Comparison of ENCODE assay signal across 13 cellular contexts in genomic region chr6:26225848-26226590, GRCh38.
DNase-seq lines count a peak whose midpoint lies in the region; ATAC-seq and TF ChIP-seq lines count a peak whose summit lies in the region.
"Had no signal": no experiment of that assay in that cellular context is flagged by ENCODE, and none has a peak within 500 bp of the region (broad histone marks: within the 10 kb centered on the region; RNA-seq: fewer than 3 reads in every experiment).

No MANE protein-coding gene starts in this region.

- H3K27me3 Mint-ChIP-seq in activated CD4-positive, alpha-beta memory T cell treated with anti-CD3 and anti-CD28 coated beads, Interleukin-2, amount 10 ng/mL, durations not matched to agents 7 days and 5 days: no peaks in the 10 kb centered on the region
- no peaks in the 10 kb centered on the region for H3K27me3 Mint-ChIP-seq in activated CD4-positive, alpha-beta memory T cell treated with anti-CD3 and anti-CD28 coated beads for 36 hours
- H3K27me3 Mint-ChIP-seq: T-cell had no signal

- intact Hi-C loops in activated CD4-positive, alpha-beta memory T cell treated with anti-CD3 and anti-CD28 coated beads for 36 hours (cut with micrococcal nuclease): no loop called here
- intact Hi-C loops in psoas muscle (cut with DNase I): no loop called here

- TF ChIP-seq CTCF in RWPE2 (IDR thresholded peaks at IDR 0.05; ENCODE audit: poor library complexity, severe bottlenecking): no peak
- TF ChIP-seq CTCF in psoas muscle (IDR thresholded peaks at IDR 0.05): no peak

- peak overlapping the region; percentile 23 for H3K27ac Mint-ChIP-seq in activated CD4-positive, alpha-beta memory T cell treated with anti-CD3 and anti-CD28 coated beads, Interleukin-2, amount 10 ng/mL, durations not matched to agents 7 days and 5 days
- H3K27ac Mint-ChIP-seq in activated CD4-positive, alpha-beta memory T cell treated with anti-CD3 and anti-CD28 coated beads for 36 hours: no peak overlapping the region

- no peaks in the 10 kb centered on the region for H3K9me3 Mint-ChIP-seq in activated CD4-positive, alpha-beta memory T cell treated with anti-CD3 and anti-CD28 coated beads, Interleukin-2, amount 10 ng/mL, durations not matched to agents 7 days and 5 days
- H3K9me3 Mint-ChIP-seq in activated CD4-positive, alpha-beta memory T cell treated with anti-CD3 and anti-CD28 coated beads for 36 hours: no peaks in the 10 kb centered on the region
- H3K9me3 Mint-ChIP-seq: T-cell had no signal

- ATAC-seq in RWPE2 (ENCODE audit: low read depth): no peak
- ATAC-seq in psoas muscle: no peak
- ATAC-seq: T-cell had no signal

- H3K4me1 Mint-ChIP-seq in activated CD4-positive, alpha-beta memory T cell treated with anti-CD3 and anti-CD28 coated beads, Interleukin-2, amount 10 ng/mL, durations not matched to agents 7 days and 5 days: peaks cover 25% of the 10 kb centered on the region
- peaks cover 16% of the 10 kb centered on the region for H3K4me1 Mint-ChIP-seq in activated CD4-positive, alpha-beta memory T cell treated with anti-CD3 and anti-CD28 coated beads for 36 hours (ENCODE audit: low read depth)

- POLR2A ChIA-PET in activated CD4-positive, alpha-beta memory T cell treated with anti-CD3 and anti-CD28 coated beads, Interleukin-2, amount 10 ng/mL, durations not matched to agents 7 days and 5 days (lab: Charles Lee): interaction anchor here (0.7 to 15.2 kb wide), 14 partner anchors 9 to 194 kb away, joined by 3 to 833 read pairs (median 32); a partner anchor contains a TSS
- POLR2A ChIA-PET in activated CD4-positive, alpha-beta memory T cell treated with anti-CD3 and anti-CD28 coated beads for 36 hours (lab: Charles Lee): interaction anchor here (1.0 to 5.1 kb wide), 4 partner anchors 9 to 38 kb away, joined by 3 to 78 read pairs (median 20); a partner anchor contains a TSS

- peak overlapping the region; percentile 92 for H3K27ac ChIP-seq in RWPE2 (ENCODE audit: poor library complexity, severe bottlenecking)
- H3K27ac ChIP-seq in psoas muscle: no peak overlapping the region
- no peak overlapping the region for H3K27ac ChIP-seq in caudate nucleus (ENCODE audit: low read depth, low read length)

- H3K9me3 ChIP-seq in RWPE2 (ENCODE audit: severe bottlenecking) (no peaks in the 10 kb centered on the region), psoas muscle (no peaks in the 10 kb centered on the region)

- peaks cover 7% of the 10 kb centered on the region for H3K36me3 Mint-ChIP-seq in activated CD4-positive, alpha-beta memory T cell treated with anti-CD3 and anti-CD28 coated beads, Interleukin-2, amount 10 ng/mL, durations not matched to agents 7 days and 5 days (ENCODE audit: low read depth)
- no peaks in the 10 kb centered on the region for H3K36me3 Mint-ChIP-seq in activated CD4-positive, alpha-beta memory T cell treated with anti-CD3 and anti-CD28 coated beads for 36 hours
- H3K36me3 Mint-ChIP-seq: T-cell had no signal

- CTCF ChIA-PET in activated CD4-positive, alpha-beta memory T cell treated with anti-CD3 and anti-CD28 coated beads, Interleukin-2, amount 10 ng/mL, durations not matched to agents 7 days and 5 days (lab: Charles Lee): interaction anchor here (1.2 to 2.2 kb wide), 2 partner anchors 9 to 24 kb away, joined by 4 to 8 read pairs; a partner anchor contains a TSS
- CTCF ChIA-PET in activated CD4-positive, alpha-beta memory T cell treated with anti-CD3 and anti-CD28 coated beads for 36 hours (lab: Charles Lee): interaction anchor here (1.2 kb wide), 2 partner anchors 8 to 9 kb away, joined by 3 read pairs; a partner anchor contains a TSS

- no peak overlapping the region for H3K4me3 ChIP-seq in RWPE2 (ENCODE audit: severe bottlenecking)
- peak overlapping the region; percentile 66 for H3K4me3 ChIP-seq in psoas muscle

- H3K4me3 Mint-ChIP-seq in activated CD4-positive, alpha-beta memory T cell treated with anti-CD3 and anti-CD28 coated beads, Interleukin-2, amount 10 ng/mL, durations not matched to agents 7 days and 5 days: no peak overlapping the region
- no peak overlapping the region for H3K4me3 Mint-ChIP-seq in activated CD4-positive, alpha-beta memory T cell treated with anti-CD3 and anti-CD28 coated beads for 36 hours
- H3K4me3 Mint-ChIP-seq: T-cell had no signal

- no peaks in the 10 kb centered on the region for H3K27me3 ChIP-seq in RWPE2 (ENCODE audit: insufficient read depth, poor library complexity, severe bottlenecking)
- peaks cover 0 to 49% (median 7%) of the 10 kb centered on the region in 3 donors for H3K27me3 ChIP-seq in psoas muscle (ENCODE audit: insufficient read depth in 3 of 3, low read length in 2 of 3)

- H3K4me1 ChIP-seq in RWPE2 (ENCODE audit: insufficient read depth, poor library complexity, severe bottlenecking) (peaks cover 38% of the 10 kb centered on the region), psoas muscle (no peaks in the 10 kb centered on the region)

- peaks cover 17% of the 10 kb centered on the region for H3K36me3 ChIP-seq in RWPE2 (ENCODE audit: low read depth)
- no peaks in the 10 kb centered on the region for H3K36me3 ChIP-seq in psoas muscle (ENCODE audit: insufficient read depth in 1 of 2, low read depth in 1 of 2)

- 76 to 83% (median 78%) methylated on average over 28 of the region's 28 CpGs for WGBS in psoas muscle, 3 donors

- no peak for DNase-seq in activated CD4-positive, alpha-beta memory T cell treated with anti-CD3 and anti-CD28 coated beads, Interleukin-2, amount 10 ng/mL, durations not matched to agents 7 days and 5 days
- DNase-seq in activated CD4-positive, alpha-beta memory T cell treated with anti-CD3 and anti-CD28 coated beads for 36 hours: no peak
- DNase-seq in RWPE2 (ENCODE audit: low spot score) (no peak), foreskin melanocyte (peak; percentile 42), psoas muscle (no peak), COLO668 (lab: John Stamatoyannopoulos, UW; ENCODE audit: unreplicated experiment) (no peak), NCI-H1105 (lab: John Stamatoyannopoulos, UW) (no peak), caudate nucleus (lab: John Stamatoyannopoulos, UW) (no peak)
- DNase-seq: activated CD8-positive, alpha-beta memory T cell treated with anti-CD3 and anti-CD28 coated beads, Interleukin-2, amount 50 U/mL, for 4 hours; AML-193; mammary epithelial cell; MV-4-11; T-cell had no signal
